ENCODE assay signal across 1 cellular context in the genomic region with DNA sequence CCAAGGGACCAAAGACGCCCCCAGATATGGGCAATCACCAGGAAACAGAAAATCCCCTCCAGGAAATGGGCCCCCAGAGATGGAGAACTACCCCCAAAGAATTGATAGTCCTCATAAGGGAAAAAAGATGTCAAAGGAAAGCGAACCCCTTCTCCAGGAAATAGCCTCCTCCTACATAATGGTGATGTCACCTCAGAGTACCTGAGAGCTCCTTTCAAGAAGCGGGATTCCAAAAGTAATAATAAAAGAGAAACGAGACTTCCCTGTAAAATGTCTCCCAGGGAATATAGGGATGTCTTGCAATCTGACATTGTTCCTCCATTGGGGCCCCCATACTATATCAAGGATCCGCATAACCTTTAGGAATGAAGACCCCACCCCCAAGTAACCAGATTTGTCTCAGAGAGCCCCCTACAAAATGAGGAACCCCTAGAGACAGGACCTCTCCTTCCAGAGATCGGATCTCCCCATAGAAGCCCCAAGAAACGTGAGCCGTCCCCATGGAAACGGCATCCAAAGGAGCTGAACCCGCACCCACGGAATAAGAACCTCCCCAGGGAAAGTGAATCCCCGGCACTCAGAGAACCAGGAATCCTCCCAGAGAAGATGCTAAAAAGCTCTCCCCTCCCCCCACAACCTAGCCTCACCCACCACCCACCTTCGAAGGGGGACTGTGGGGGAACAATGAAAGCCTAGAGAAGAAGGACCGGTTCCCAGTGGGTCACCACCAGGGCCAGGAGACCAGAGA.
TF ChIP-seq lines count a peak whose summit lies in the region.

No MANE protein-coding gene starts in this region.

TF ChIP-seq in GM12878, 131 proteins besides CTCF, POLR2A, EP300 and RAD21 (continued from another document):
- TF ChIP-seq SKIL (IDR thresholded peaks at IDR 0.05; ENCODE audit: low read depth, poor library complexity, severe bottlenecking), result no peak
- TF ChIP-seq, protein P1, sequence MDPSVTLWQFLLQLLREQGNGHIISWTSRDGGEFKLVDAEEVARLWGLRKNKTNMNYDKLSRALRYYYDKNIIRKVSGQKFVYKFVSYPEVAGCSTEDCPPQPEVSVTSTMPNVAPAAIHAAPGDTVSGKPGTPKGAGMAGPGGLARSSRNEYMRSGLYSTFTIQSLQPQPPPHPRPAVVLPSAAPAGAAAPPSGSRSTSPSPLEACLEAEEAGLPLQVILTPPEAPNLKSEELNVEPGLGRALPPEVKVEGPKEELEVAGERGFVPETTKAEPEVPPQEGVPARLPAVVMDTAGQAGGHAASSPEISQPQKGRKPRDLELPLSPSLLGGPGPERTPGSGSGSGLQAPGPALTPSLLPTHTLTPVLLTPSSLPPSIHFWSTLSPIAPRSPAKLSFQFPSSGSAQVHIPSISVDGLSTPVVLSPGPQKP (IDR thresholded peaks at IDR 0.05; ENCODE audit: low read depth, low read length), result no peak
